ENCODE assay signal across 1 cellular context in genomic region chr7:151339651-151340377, GRCh38.
TF ChIP-seq lines count a peak whose summit lies in the region.

No MANE protein-coding gene starts in this region.

TF ChIP-seq in WTC11, 78 proteins besides CTCF, POLR2A, EP300 and RAD21 (continued from another document):
- TF ChIP-seq, protein P1, sequence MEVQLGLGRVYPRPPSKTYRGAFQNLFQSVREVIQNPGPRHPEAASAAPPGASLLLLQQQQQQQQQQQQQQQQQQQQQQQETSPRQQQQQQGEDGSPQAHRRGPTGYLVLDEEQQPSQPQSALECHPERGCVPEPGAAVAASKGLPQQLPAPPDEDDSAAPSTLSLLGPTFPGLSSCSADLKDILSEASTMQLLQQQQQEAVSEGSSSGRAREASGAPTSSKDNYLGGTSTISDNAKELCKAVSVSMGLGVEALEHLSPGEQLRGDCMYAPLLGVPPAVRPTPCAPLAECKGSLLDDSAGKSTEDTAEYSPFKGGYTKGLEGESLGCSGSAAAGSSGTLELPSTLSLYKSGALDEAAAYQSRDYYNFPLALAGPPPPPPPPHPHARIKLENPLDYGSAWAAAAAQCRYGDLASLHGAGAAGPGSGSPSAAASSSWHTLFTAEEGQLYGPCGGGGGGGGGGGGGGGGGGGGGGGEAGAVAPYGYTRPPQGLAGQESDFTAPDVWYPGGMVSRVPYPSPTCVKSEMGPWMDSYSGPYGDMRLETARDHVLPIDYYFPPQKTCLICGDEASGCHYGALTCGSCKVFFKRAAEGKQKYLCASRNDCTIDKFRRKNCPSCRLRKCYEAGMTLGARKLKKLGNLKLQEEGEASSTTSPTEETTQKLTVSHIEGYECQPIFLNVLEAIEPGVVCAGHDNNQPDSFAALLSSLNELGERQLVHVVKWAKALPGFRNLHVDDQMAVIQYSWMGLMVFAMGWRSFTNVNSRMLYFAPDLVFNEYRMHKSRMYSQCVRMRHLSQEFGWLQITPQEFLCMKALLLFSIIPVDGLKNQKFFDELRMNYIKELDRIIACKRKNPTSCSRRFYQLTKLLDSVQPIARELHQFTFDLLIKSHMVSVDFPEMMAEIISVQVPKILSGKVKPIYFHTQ (CRISPR knock-in tag; IDR thresholded peaks at IDR 0.05), result no peak
- TF ChIP-seq E2F1 (CRISPR knock-in tag; IDR thresholded peaks at IDR 0.05) (no peak), ZNF423 (CRISPR knock-in tag; IDR thresholded peaks at IDR 0.05) (no peak), ZNF317 (CRISPR knock-in tag; IDR thresholded peaks at IDR 0.05; ENCODE audit: borderline replicate concordance, low read depth) (no peak)
